In the genomic region with DNA sequence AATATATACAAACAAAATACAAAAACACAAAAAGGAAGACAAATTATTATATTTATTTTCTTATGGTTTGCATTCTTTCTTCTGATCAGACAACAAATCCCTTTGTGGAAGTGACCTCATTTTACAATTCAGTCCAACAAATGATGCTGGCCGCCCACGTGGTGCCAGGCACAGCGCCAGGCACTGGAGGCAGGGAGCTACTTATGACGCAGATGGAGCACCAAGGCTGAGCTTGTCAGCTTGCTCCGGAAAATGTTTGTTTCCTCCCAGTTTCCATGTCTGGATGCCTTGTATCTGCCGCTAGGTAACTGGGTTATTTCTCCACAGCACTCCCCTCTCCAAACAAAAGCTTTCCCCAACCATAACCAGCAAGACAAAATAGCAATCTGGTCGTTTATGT, we compare ENCODE assay signal across 9 cellular contexts. TPM values are rescaled to one million over a fixed set of nuclear protein-coding genes. Genes with fewer than 3 reads are reported as not detected.
DNase-seq lines count a peak whose midpoint lies in the region; ATAC-seq and TF ChIP-seq lines count a peak whose summit lies in the region.
"Had no signal": no experiment of that assay in that cellular context is flagged by ENCODE, and none has a peak within 500 bp of the region (broad histone marks: within the 10 kb centered on the region; RNA-seq: fewer than 3 reads in every experiment).

No MANE protein-coding gene starts in this region.

- no peak overlapping the region for H3K27ac Mint-ChIP-seq in T-cell

- TF ChIP-seq RAD21 in HCT116 (IDR thresholded peaks at IDR 0.05; ENCODE audit: low read depth): no peak

- no peaks in the 10 kb centered on the region for H3K27me3 ChIP-seq in HCT116 (ENCODE audit: insufficient read depth, low read length)
- no peaks in the 10 kb centered on the region for H3K27me3 ChIP-seq in body of pancreas
- no peaks in the 10 kb centered on the region for H3K27me3 ChIP-seq in right atrium auricular region

- H3K36me3 ChIP-seq in HCT116 (ENCODE audit: control insufficient read depth in 1 of 2, insufficient read depth in 2 of 2, low read length in 2 of 2) (no peaks in the 10 kb centered on the region), body of pancreas (replicated peaks in 1 of 2; ENCODE audit: insufficient read depth in 1 of 2, low read depth in 2 of 2) (no peaks in the 10 kb centered on the region), right atrium auricular region (no peaks in the 10 kb centered on the region)

- no peaks in the 10 kb centered on the region for H3K4me1 Mint-ChIP-seq in T-cell

- H3K9me2 ChIP-seq in HCT116 (ENCODE audit: insufficient read depth): no peaks in the 10 kb centered on the region

- TF ChIP-seq POLR2A in HCT116 (IDR thresholded peaks at IDR 0.05; ENCODE audit: borderline replicate concordance, extremely low read depth, insufficient read depth, insufficient read length): no peak
- no peak for TF ChIP-seq POLR2A in body of pancreas (IDR thresholded peaks at IDR 0.05)

- no peaks in the 10 kb centered on the region for H4K20me1 ChIP-seq in HCT116 (ENCODE audit: insufficient read depth)

- H3K27me3 Mint-ChIP-seq in T-cell: peaks cover 24 to 39% of the 10 kb centered on the region in 2 donors

- WGBS in body of pancreas, 2 donors: 24 to 30% methylated on average over 7 of the region's 7 CpGs

- ATAC-seq in HCT116 (no peak), body of pancreas (peak; percentile 82), T-cell (replicated peaks in 1 of 4) (no peak), GM19463 (IDR thresholded peaks at IDR 0.05; ENCODE audit: unreplicated experiment) (no peak)

- intact Hi-C loops in HCT116 (cut with micrococcal nuclease): no loop called here
- intact Hi-C loops in body of pancreas (cut with DNase I): no loop called here

- H3K4me2 ChIP-seq in HCT116 (ENCODE audit: low read length): no peak overlapping the region

- H3K9me3 ChIP-seq in HCT116 (ENCODE audit: control insufficient read depth in 1 of 2, insufficient read depth in 1 of 2, low read depth in 1 of 2, low read length in 2 of 2) (no peaks in the 10 kb centered on the region), body of pancreas (no peaks in the 10 kb centered on the region), right atrium auricular region (no peaks in the 10 kb centered on the region)

- no peaks in the 10 kb centered on the region for H3K4me1 ChIP-seq in HCT116 (ENCODE audit: control insufficient read depth in 1 of 2, insufficient read depth in 2 of 2, low read length in 2 of 2)
- no peaks in the 10 kb centered on the region for H3K4me1 ChIP-seq in body of pancreas
- H3K4me1 ChIP-seq in right atrium auricular region: peaks cover 0 to 45% of the 10 kb centered on the region in 2 donors

- DNase-seq in HCT116 (ENCODE audit: low read depth, low spot score) (no peak), body of pancreas (peak; percentile 50 to 64 (median 60)), right atrium auricular region (ENCODE audit: low spot score) (peak; percentile 97), T-cell (no peak), NCI-H2107 treated with DMSO at 0.1 percent for 48 hours (lab: John Stamatoyannopoulos, UW; ENCODE audit: unreplicated experiment) (no peak), NCI-H524 treated with DMSO at 0.1 percent for 48 hours (lab: John Stamatoyannopoulos, UW) (no peak)

- TF ChIP-seq CTCF in HCT116 (IDR thresholded peaks at IDR 0.05 in 2 of 3, conservative IDR thresholded peaks at IDR 0.05 in 1 of 3; ENCODE audit: borderline replicate concordance in 1 of 3, insufficient read depth in 1 of 3, low read depth in 2 of 3, low read length in 2 of 3) (no peak), body of pancreas (IDR thresholded peaks at IDR 0.05) (no peak), right atrium auricular region (IDR thresholded peaks at IDR 0.05) (no peak)

- POLR2A ChIA-PET in HCT116 (lab: Charles Lee) (no interaction called here), T-cell (lab: Charles Lee) (no interaction called here)

- no peaks in the 10 kb centered on the region for H3K9me3 Mint-ChIP-seq in T-cell

- H3K27ac ChIP-seq in HCT116 (ENCODE audit: low read depth, low read length): no peak overlapping the region
- peak overlapping the region in 1 of 4 donors; percentile 25 for H3K27ac ChIP-seq in body of pancreas
- peak overlapping the region; percentile 80 to 82 for H3K27ac ChIP-seq in right atrium auricular region
- H3K27ac ChIP-seq in skin epidermis: peak overlapping the region in 12 of 21 experiments; percentile 3 to 81 (median 66)

- BruUV-seq in HCT116 (replicated peaks; lab: Mats Ljungman, UMichigan): no TSS peak

- no peak overlapping the region for H3K4me3 Mint-ChIP-seq in T-cell

- H3K4me3 ChIP-seq in HCT116 (replicated peaks in 1 of 2; ENCODE audit: low read depth in 1 of 2, low read length in 2 of 2): no peak overlapping the region
- H3K4me3 ChIP-seq in body of pancreas: no peak overlapping the region
- H3K4me3 ChIP-seq in right atrium auricular region: peak overlapping the region in 1 of 2 donors; percentile 23
- no peak overlapping the region for H3K4me3 ChIP-seq in skin epidermis

- H2AFZ ChIP-seq in HCT116 (ENCODE audit: low read depth, low read length, poor library complexity, severe bottlenecking): peak overlapping the region; percentile 12

- RAD21 ChIA-PET in HCT116 (lab: Charles Lee; ENCODE audit: low non-redundant PET in 1 of 2, low total read pairs in 2 of 2, uncharacterized antibody in 2 of 2, unreplicated experiment in 2 of 2): no interaction called here

- H3K79me2 ChIP-seq in HCT116 (ENCODE audit: insufficient read depth, low read length): no peaks in the 10 kb centered on the region

- CTCF ChIA-PET in HCT116 (lab: Charles Lee): no interaction called here
- CTCF ChIA-PET in T-cell (lab: Charles Lee): no interaction called here

- H3K36me3 Mint-ChIP-seq in T-cell: no peaks in the 10 kb centered on the region
- H3K36me3 Mint-ChIP-seq: naive B cell had no signal

- H3K9ac ChIP-seq in HCT116 (ENCODE audit: low read length): no peak overlapping the region

TF ChIP-seq in HCT116, 20 proteins besides CTCF, POLR2A, EP300 and RAD21:
- peak; percentile 31; the same call in 1 of the 2 replicates for TF ChIP-seq EGR1 (IDR thresholded peaks at IDR 0.05; ENCODE audit: low read depth)
- TF ChIP-seq CEBPB (IDR thresholded peaks at IDR 0.05; ENCODE audit: low read depth): no peak

RNA-seq across cellular contexts. Expression of a gene that starts 30.7 kb away (rescaled TPM):
- total RNA-seq in HCT116 (2021; ENCODE audit: unreplicated experiment): 0.07 TPM
- not detected in 2 replicates for polyA plus RNA-seq in HCT116 (2012)
- 10 to 100 TPM; 11.5 to 14.8 TPM for total RNA-seq in body of pancreas
- 10 to 100 TPM; 76.7 to 76.8 TPM for total RNA-seq in right atrium auricular region
- total RNA-seq in T-cell: 1 to 10 TPM in 2 of 5 donors, under 1 TPM in 3; 0.57 to 1.6 (median 0.83) TPM

Comparison
In these comparisons a context has a peak if more than half of its experiments do, and no peak if none do; other contexts are left out.
1. DNase-seq: peak in body of pancreas (4 of 4) and right atrium auricular region (single experiment); none in HCT116 (single experiment), T-cell (0 of 34), NCI-H2107 treated with DMSO at 0.1 percent for 48 hours (single experiment) and NCI-H524 treated with DMSO at 0.1 percent for 48 hours (single experiment).
2. RNA of a gene that starts 30.7 kb away (total RNA-seq): 76.7 to 76.8 TPM in right atrium auricular region; 11.5 to 14.8 TPM in body of pancreas, 0.57 to 1.6 TPM in T-cell and 0.07 TPM in HCT116 (single experiment); every median in the first group is over 4 times any median in the second.